ENCODE assay signal across 8 cellular contexts in the genomic region with DNA sequence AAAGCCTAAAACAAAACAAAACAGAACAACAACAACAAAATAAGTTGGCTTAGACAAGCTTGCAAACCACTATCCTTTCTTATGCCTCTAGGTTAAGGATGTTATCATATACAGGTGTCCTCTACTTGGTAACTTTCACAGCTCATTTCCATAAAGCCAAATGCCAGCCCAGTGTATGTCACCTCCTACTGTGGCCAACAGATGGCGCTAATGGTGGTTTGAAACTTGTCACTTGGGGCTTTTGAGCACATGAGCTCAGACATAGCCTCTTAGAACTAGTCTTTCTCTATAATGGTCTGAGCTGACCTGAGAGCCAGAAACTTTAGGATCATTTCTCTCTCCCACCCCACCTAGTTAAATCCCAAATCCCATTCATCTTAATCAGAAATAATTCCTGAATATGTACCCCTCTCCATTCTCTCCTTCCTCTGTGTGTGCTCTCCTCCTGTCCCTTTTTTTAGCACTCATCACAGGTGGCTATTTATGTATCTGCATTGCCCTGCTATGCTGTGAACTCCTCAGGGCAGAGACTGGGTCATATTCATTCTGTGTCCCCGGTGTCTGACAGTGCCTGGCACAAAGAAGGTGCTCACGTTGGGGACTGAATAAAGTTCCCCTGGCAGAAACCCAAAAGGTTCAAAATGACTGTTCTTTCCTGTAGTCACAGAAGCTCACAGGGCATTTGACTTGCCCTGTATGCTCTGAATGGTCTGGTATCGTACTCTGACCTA.
DNase-seq lines count a peak whose midpoint lies in the region; ATAC-seq and TF ChIP-seq lines count a peak whose summit lies in the region.

No MANE protein-coding gene starts in this region.

- ATAC-seq in GM21723 (IDR thresholded peaks at IDR 0.05; ENCODE audit: unreplicated experiment) (peak; percentile 97), heart left ventricle (peak; percentile 91 to 95 (median 94))

- WGBS in heart left ventricle, 4 donors: 14 to 22% (median 18%) methylated on average over 4 of the region's 4 CpGs

- H3K27me3 Mint-ChIP-seq in activated naive CD4-positive, alpha-beta T cell treated with anti-CD3 and anti-CD28 coated beads for 36 hours (ENCODE audit: low read depth): peaks cover 6% of the 10 kb centered on the region

- H3K4me1 ChIP-seq in Peyer's patch (peaks cover 0 to 6% (median 0%) of the 10 kb centered on the region in 4 donors), heart left ventricle (peaks cover 0 to 17% (median 0%) of the 10 kb centered on the region in 12 donors)

- DNase-seq in GM10266 (ENCODE audit: extremely low spot score) (peak; percentile 44), HuH-7 (ENCODE audit: low spot score) (peak; percentile 66), Peyer's patch (peak; percentile 22 to 76 (median 51)), heart left ventricle (peak in 4 of 5 donors; percentile 46 to 60 (median 57)), retina (peak; percentile 72), cortex of kidney (lab: John Stamatoyannopoulos, UW) (no peak)
- peak; percentile 69 for DNase-seq in activated naive CD4-positive, alpha-beta T cell treated with anti-CD3 and anti-CD28 coated beads for 36 hours

- H3K27me3 ChIP-seq in Peyer's patch (no peaks in the 10 kb centered on the region), heart left ventricle (no peaks in the 10 kb centered on the region)

- H3K27ac Mint-ChIP-seq in activated naive CD4-positive, alpha-beta T cell treated with anti-CD3 and anti-CD28 coated beads for 36 hours: no peak overlapping the region

- TF ChIP-seq POLR2A in Peyer's patch (IDR thresholded peaks at IDR 0.05) (no peak), heart left ventricle (IDR thresholded peaks at IDR 0.05) (no peak)

- H3K4me1 Mint-ChIP-seq in activated naive CD4-positive, alpha-beta T cell treated with anti-CD3 and anti-CD28 coated beads for 36 hours (ENCODE audit: low read depth): peaks cover 3% of the 10 kb centered on the region

- TF ChIP-seq CTCF in GM10266 (IDR thresholded peaks at IDR 0.05; ENCODE audit: control insufficient read depth, insufficient read depth, low read depth, missing control alignments): peak; percentile 89
- peak in 5 of 6 experiments; percentile 13 to 72 (median 66) for TF ChIP-seq CTCF in Peyer's patch (IDR thresholded peaks at IDR 0.05)
- TF ChIP-seq CTCF in heart left ventricle (IDR thresholded peaks at IDR 0.05): peak; percentile 74 to 87 (median 78)

- intact Hi-C loops in activated naive CD4-positive, alpha-beta T cell treated with anti-CD3 and anti-CD28 coated beads for 36 hours (cut with micrococcal nuclease): loop anchor here (2.0 to 5.0 kb wide), 2 partner anchors 191 to 1529 kb away; no protein-coding TSS in a partner anchor
- intact Hi-C loops in heart left ventricle (cut with DNase I): loop anchor here in 6 of 10 donors (2.0 to 10.0 kb wide), 3 partner anchors 59 to 1097 kb away; no protein-coding TSS in a partner anchor

- no peaks in the 10 kb centered on the region for H3K36me3 Mint-ChIP-seq in activated naive CD4-positive, alpha-beta T cell treated with anti-CD3 and anti-CD28 coated beads for 36 hours (ENCODE audit: low read depth)

- H3K27ac ChIP-seq in Peyer's patch (no peak overlapping the region), heart left ventricle (peak overlapping the region; percentile 2 to 79 (median 54))

- H3K4me3 ChIP-seq in Peyer's patch: no peak overlapping the region
- H3K4me3 ChIP-seq in heart left ventricle: peak overlapping the region in 1 of 12 donors; percentile 11

- no peaks in the 10 kb centered on the region for H3K9me3 Mint-ChIP-seq in activated naive CD4-positive, alpha-beta T cell treated with anti-CD3 and anti-CD28 coated beads for 36 hours

- no peak overlapping the region for H3K4me3 Mint-ChIP-seq in activated naive CD4-positive, alpha-beta T cell treated with anti-CD3 and anti-CD28 coated beads for 36 hours

- H3K9me3 ChIP-seq in Peyer's patch: no peaks in the 10 kb centered on the region
- H3K9me3 ChIP-seq in heart left ventricle: no peaks in the 10 kb centered on the region

- no peaks in the 10 kb centered on the region for H3K36me3 ChIP-seq in Peyer's patch
- no peaks in the 10 kb centered on the region for H3K36me3 ChIP-seq in heart left ventricle

- CTCF ChIA-PET in activated naive CD4-positive, alpha-beta T cell treated with anti-CD3 and anti-CD28 coated beads for 36 hours (lab: Charles Lee): interaction anchor here (0.6 to 2.1 kb wide), 12 partner anchors 9 to 359 kb away, joined by 3 to 8 read pairs (median 4); no protein-coding TSS in a partner anchor

Comparison
In these comparisons a context has a peak if more than half of its experiments do, and no peak if none do; other contexts are left out.
1. H3K27ac ChIP-seq: peak in heart left ventricle (12 of 12); none in Peyer's patch (0 of 4).
2. Peak in every context shown above with its lines, with median percentiles within 50 percentile points of each other: CTCF ChIP-seq.